20 cellular contexts compared by ENCODE assay signal in the genomic region with DNA sequence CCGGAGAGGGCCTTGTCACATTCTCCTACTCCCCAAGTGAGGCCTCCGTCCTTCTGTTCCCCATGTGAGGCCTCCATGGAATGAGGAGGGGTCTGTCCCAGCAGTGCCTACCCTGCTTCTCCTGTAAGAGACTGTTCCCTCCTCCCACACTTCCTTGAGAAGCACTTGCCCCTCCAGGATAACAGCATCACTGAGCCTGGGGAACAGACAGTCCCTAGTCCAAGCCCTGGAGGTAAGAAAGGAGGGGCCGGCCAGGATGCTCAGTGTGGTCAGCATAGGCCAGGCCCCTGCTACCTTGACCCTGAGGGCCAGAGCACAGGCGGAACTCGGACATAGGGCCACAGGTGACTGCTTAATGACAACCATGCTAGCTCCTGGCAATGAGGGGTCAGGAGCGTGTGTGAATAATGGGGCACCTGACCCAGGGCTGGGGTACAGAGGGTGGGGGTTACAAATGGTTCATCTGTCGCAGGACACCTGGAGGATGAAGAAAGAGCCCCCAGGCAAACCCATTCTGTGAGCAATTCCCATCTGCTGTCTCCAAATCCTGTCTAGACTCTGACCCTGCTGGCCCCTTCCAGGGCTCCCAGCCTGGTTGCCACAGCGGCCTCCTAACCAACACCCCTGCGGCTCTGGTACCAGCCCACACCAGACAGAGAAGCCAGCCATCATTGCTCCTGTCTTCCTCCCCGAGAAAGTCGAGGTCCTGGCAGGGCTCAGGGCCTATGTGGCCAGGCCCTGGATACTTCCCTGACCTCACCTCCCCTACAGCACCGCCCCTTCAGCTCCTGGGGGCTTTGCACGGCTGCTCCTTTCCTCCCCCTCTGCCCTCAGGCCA. TPM values are rescaled to one million over a fixed set of nuclear protein-coding genes. Genes with fewer than 3 reads are reported as not detected.
DNase-seq lines count a peak whose midpoint lies in the region; ATAC-seq and TF ChIP-seq lines count a peak whose summit lies in the region.
"Had no signal": no experiment of that assay in that cellular context is flagged by ENCODE, and none has a peak within 500 bp of the region (broad histone marks: within the 10 kb centered on the region; RNA-seq: fewer than 3 reads in every experiment).

No MANE protein-coding gene starts in this region.

- H3K27ac Mint-ChIP-seq in stimulated activated naive B cell treated with anti-CD40 and anti-IgM and Interleukin-4, amounts not matched to agents 10 μg/mL and 1 μg/mL and 100 μg/mL, for 72 hours = peak overlapping the region; percentile 69
- H3K27ac Mint-ChIP-seq: CD8-positive, alpha-beta T cell had no signal

- TF ChIP-seq CTCF in RWPE2 (IDR thresholded peaks at IDR 0.05; ENCODE audit: poor library complexity, severe bottlenecking) (no peak), lower lobe of right lung (IDR thresholded peaks at IDR 0.05) (no peak), osteoblast (IDR thresholded peaks at IDR 0.05; ENCODE audit: extremely low read depth, low read depth, low read length) (no peak)

- H4K20me1 ChIP-seq in osteoblast (ENCODE audit: insufficient read depth, low read length) = peaks cover 13% of the 10 kb centered on the region

- peak; percentile 38 for DNase-seq in activated effector memory CD4-positive, alpha-beta T cell treated with anti-CD3 and anti-CD28 coated beads, Interleukin-2, amount 50 U/mL, for 16 hours
- DNase-seq in activated effector memory CD4-positive, alpha-beta T cell treated with Interleukin-2 at 50 U/mL for 16 hours = no peak
- DNase-seq in RWPE2 (ENCODE audit: low spot score) (peak; percentile 31), lower lobe of right lung (peak; percentile 25), osteoblast (ENCODE audit: insufficient read length, low spot score, missing footprints) (no peak), NCI-H1436 treated with DMSO at 0.1 percent for 48 hours (lab: John Stamatoyannopoulos, UW) (no peak)
- no peak for DNase-seq in stimulated activated naive B cell treated with anti-CD40 and anti-IgM and Interleukin-4, amounts not matched to agents 10 μg/mL and 1 μg/mL and 100 μg/mL, for 72 hours
- DNase-seq: Calu3, GOT3, IMR-90, NCI-H1417 treated with DMSO at 0.1 percent for 48 hours, NCI-H1930, NCI-H345, NCI-H524 treated with DMSO at 0.1 percent for 48 hours, PC-9 had no signal

- H3K36me3 Mint-ChIP-seq in stimulated activated naive B cell treated with anti-CD40 and anti-IgM and Interleukin-4, amounts not matched to agents 10 μg/mL and 1 μg/mL and 100 μg/mL, for 72 hours = peaks cover 65 to 73% of the 10 kb centered on the region in 2 donors

- no peaks in the 10 kb centered on the region for H3K79me2 ChIP-seq in osteoblast (ENCODE audit: insufficient read depth, low read length)

- no peak overlapping the region for H3K4me2 ChIP-seq in osteoblast (ENCODE audit: insufficient read depth, low read length)
- H3K4me2 ChIP-seq: PC-9 had no signal

- H3K27me3 Mint-ChIP-seq in stimulated activated naive B cell treated with anti-CD40 and anti-IgM and Interleukin-4, amounts not matched to agents 10 μg/mL and 1 μg/mL and 100 μg/mL, for 72 hours = no peaks in the 10 kb centered on the region

- H3K9me3 ChIP-seq in RWPE2 (ENCODE audit: severe bottlenecking) (peaks cover 13% of the 10 kb centered on the region), lower lobe of right lung (peaks cover 9% of the 10 kb centered on the region), osteoblast (ENCODE audit: low read depth, low read length) (no peaks in the 10 kb centered on the region)

- no peak overlapping the region for H3K4me3 Mint-ChIP-seq in stimulated activated naive B cell treated with anti-CD40 and anti-IgM and Interleukin-4, amounts not matched to agents 10 μg/mL and 1 μg/mL and 100 μg/mL, for 72 hours
- H3K4me3 Mint-ChIP-seq: CD8-positive, alpha-beta T cell had no signal

- intact Hi-C loops in lower lobe of right lung (cut with DNase I) = loop anchor here (5.0 kb wide), 1 partner anchor 47 kb away; no protein-coding TSS in a partner anchor

- no peak for ATAC-seq in RWPE2 (ENCODE audit: low read depth)
- no peak for ATAC-seq in lower lobe of right lung
- no peak for ATAC-seq in stimulated activated naive B cell treated with anti-CD40 and anti-IgM and Interleukin-4, amounts not matched to agents 10 μg/mL and 1 μg/mL and 100 μg/mL, for 72 hours (replicated peaks)
- no peak for ATAC-seq in GM21619 (IDR thresholded peaks at IDR 0.05; ENCODE audit: unreplicated experiment)
- ATAC-seq: CD8-positive, alpha-beta T cell; GM12878; HCT116 had no signal

- no peak overlapping the region for H2AFZ ChIP-seq in osteoblast (ENCODE audit: low read length)
- H2AFZ ChIP-seq: PC-9 had no signal

- no peaks in the 10 kb centered on the region for H3K4me1 ChIP-seq in RWPE2 (ENCODE audit: insufficient read depth, poor library complexity, severe bottlenecking)
- H3K4me1 ChIP-seq in lower lobe of right lung = no peaks in the 10 kb centered on the region
- H3K4me1 ChIP-seq in osteoblast (ENCODE audit: insufficient read depth, low read length) = no peaks in the 10 kb centered on the region

- H3K4me1 Mint-ChIP-seq in stimulated activated naive B cell treated with anti-CD40 and anti-IgM and Interleukin-4, amounts not matched to agents 10 μg/mL and 1 μg/mL and 100 μg/mL, for 72 hours = peaks cover 0 to 4% of the 10 kb centered on the region in 2 donors

- no peaks in the 10 kb centered on the region for H3K27me3 ChIP-seq in RWPE2 (ENCODE audit: insufficient read depth, poor library complexity, severe bottlenecking)
- H3K27me3 ChIP-seq in lower lobe of right lung (ENCODE audit: low read depth) = no peaks in the 10 kb centered on the region
- H3K27me3 ChIP-seq in osteoblast (ENCODE audit: insufficient read depth, low read length) = no peaks in the 10 kb centered on the region

- H3K36me3 ChIP-seq in RWPE2 (ENCODE audit: low read depth) (peaks cover 58% of the 10 kb centered on the region), lower lobe of right lung (peaks cover 90% of the 10 kb centered on the region), osteoblast (ENCODE audit: insufficient read depth, low read length) (peaks cover 42% of the 10 kb centered on the region)

- H3K4me3 ChIP-seq in RWPE2 (ENCODE audit: severe bottlenecking) = no peak overlapping the region
- no peak overlapping the region for H3K4me3 ChIP-seq in lower lobe of right lung
- no peak overlapping the region for H3K4me3 ChIP-seq in osteoblast (ENCODE audit: insufficient read depth, low read length)
- H3K4me3 ChIP-seq: GM12878, PC-9 had no signal

- peaks cover 8 to 11% of the 10 kb centered on the region in 2 donors for H3K9me3 Mint-ChIP-seq in stimulated activated naive B cell treated with anti-CD40 and anti-IgM and Interleukin-4, amounts not matched to agents 10 μg/mL and 1 μg/mL and 100 μg/mL, for 72 hours

- H3K27ac ChIP-seq in RWPE2 (ENCODE audit: poor library complexity, severe bottlenecking) (no peak overlapping the region), lower lobe of right lung (no peak overlapping the region), osteoblast (ENCODE audit: low read depth, low read length) (no peak overlapping the region)
- H3K27ac ChIP-seq: HL-60, PC-9 had no signal

RNA-seq across cellular contexts. Expression of a gene that starts 20.3 kb away (rescaled TPM):
- 71.1 TPM for total RNA-seq in lower lobe of right lung
- total RNA-seq in osteoblast = 11.2 and 12.7 TPM in 2 replicates

RNA-seq across cellular contexts. Expression of a gene that starts 39.0 kb away (rescaled TPM):
- total RNA-seq in lower lobe of right lung = 1.4 TPM
- under 0.01 TPM in 1 of 2 replicates, not detected in the other for total RNA-seq in osteoblast

Comparison
In these comparisons a context has a peak if more than half of its experiments do, and no peak if none do; other contexts are left out.
1. DNase-seq: peak in activated effector memory CD4-positive, alpha-beta T cell treated with anti-CD3 and anti-CD28 coated beads, Interleukin-2, amount 50 U/mL, for 16 hours (single experiment), RWPE2 (single experiment) and lower lobe of right lung (single experiment); none in activated effector memory CD4-positive, alpha-beta T cell treated with Interleukin-2 at 50 U/mL for 16 hours (single experiment), stimulated activated naive B cell treated with anti-CD40 and anti-IgM and Interleukin-4, amounts not matched to agents 10 μg/mL and 1 μg/mL and 100 μg/mL, for 72 hours (single experiment), osteoblast (single experiment) and NCI-H1436 treated with DMSO at 0.1 percent for 48 hours (single experiment).